ENCODE assay signal across 1 cellular context in the genomic region with DNA sequence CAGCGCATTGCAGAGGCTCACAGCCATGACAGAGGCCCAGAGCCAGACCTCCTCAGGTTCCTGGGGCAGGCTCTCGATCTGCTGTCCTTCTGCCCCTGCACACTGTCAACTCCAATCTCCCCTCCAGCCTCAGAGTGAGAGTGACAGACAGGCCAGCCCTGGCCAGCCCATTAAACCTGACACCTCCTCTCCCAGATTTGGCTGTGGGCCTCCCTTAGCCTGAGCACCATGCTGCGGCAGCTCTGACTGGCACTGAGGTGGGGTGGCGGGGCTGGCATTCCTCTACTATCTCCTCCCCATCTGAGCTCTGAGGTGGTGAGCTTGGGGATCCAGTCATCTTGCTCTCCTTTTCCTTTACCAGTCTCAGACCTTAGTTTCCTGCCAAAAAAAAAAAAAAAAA.
TF ChIP-seq lines count a peak whose summit lies in the region.

No MANE protein-coding gene starts in this region.

TF ChIP-seq in IMR-90, 13 proteins besides CTCF, POLR2A, EP300 and RAD21:
- TF ChIP-seq RFX5 (IDR thresholded peaks at IDR 0.05; ENCODE audit: low read depth, low read length) (no peak), MAFK (IDR thresholded peaks at IDR 0.05; ENCODE audit: low read depth, low read length) (no peak)
